Comparison of ENCODE assay signal across 1 cellular context in the genomic region with DNA sequence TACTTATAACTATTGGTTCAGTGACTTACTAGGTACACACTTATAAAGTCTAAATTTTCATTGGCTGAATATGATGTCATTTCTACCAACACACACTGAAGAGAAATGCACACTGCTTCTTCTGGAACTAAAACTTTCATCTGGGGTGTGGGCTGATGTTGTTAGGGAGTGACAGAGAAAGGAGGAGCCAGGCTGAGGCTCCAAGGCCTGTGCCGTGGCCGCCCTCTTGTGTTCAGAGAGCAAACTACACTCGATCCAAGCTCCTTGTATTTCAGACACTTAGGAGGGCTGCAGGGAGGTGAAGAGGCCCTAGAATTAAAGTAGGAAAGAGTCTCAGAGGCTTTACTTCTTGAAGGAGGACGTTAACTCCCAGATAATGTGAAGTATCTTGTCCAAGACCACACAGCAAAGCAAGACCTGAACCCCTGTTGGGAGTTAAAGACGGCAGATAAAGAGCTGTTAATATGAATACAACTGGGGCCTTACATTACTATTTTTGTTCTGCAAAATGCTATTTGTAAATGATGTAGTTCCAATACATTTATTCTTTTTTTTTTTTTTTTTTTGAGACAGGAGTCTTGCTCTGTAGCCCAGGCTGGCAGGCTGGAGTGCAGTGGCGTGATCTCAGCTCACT.
TF ChIP-seq lines count a peak whose summit lies in the region.

No MANE protein-coding gene starts in this region.

TF ChIP-seq in GM23338, 12 proteins besides CTCF, POLR2A, EP300 and RAD21 (continued from another document):
- TF ChIP-seq, protein P1, sequence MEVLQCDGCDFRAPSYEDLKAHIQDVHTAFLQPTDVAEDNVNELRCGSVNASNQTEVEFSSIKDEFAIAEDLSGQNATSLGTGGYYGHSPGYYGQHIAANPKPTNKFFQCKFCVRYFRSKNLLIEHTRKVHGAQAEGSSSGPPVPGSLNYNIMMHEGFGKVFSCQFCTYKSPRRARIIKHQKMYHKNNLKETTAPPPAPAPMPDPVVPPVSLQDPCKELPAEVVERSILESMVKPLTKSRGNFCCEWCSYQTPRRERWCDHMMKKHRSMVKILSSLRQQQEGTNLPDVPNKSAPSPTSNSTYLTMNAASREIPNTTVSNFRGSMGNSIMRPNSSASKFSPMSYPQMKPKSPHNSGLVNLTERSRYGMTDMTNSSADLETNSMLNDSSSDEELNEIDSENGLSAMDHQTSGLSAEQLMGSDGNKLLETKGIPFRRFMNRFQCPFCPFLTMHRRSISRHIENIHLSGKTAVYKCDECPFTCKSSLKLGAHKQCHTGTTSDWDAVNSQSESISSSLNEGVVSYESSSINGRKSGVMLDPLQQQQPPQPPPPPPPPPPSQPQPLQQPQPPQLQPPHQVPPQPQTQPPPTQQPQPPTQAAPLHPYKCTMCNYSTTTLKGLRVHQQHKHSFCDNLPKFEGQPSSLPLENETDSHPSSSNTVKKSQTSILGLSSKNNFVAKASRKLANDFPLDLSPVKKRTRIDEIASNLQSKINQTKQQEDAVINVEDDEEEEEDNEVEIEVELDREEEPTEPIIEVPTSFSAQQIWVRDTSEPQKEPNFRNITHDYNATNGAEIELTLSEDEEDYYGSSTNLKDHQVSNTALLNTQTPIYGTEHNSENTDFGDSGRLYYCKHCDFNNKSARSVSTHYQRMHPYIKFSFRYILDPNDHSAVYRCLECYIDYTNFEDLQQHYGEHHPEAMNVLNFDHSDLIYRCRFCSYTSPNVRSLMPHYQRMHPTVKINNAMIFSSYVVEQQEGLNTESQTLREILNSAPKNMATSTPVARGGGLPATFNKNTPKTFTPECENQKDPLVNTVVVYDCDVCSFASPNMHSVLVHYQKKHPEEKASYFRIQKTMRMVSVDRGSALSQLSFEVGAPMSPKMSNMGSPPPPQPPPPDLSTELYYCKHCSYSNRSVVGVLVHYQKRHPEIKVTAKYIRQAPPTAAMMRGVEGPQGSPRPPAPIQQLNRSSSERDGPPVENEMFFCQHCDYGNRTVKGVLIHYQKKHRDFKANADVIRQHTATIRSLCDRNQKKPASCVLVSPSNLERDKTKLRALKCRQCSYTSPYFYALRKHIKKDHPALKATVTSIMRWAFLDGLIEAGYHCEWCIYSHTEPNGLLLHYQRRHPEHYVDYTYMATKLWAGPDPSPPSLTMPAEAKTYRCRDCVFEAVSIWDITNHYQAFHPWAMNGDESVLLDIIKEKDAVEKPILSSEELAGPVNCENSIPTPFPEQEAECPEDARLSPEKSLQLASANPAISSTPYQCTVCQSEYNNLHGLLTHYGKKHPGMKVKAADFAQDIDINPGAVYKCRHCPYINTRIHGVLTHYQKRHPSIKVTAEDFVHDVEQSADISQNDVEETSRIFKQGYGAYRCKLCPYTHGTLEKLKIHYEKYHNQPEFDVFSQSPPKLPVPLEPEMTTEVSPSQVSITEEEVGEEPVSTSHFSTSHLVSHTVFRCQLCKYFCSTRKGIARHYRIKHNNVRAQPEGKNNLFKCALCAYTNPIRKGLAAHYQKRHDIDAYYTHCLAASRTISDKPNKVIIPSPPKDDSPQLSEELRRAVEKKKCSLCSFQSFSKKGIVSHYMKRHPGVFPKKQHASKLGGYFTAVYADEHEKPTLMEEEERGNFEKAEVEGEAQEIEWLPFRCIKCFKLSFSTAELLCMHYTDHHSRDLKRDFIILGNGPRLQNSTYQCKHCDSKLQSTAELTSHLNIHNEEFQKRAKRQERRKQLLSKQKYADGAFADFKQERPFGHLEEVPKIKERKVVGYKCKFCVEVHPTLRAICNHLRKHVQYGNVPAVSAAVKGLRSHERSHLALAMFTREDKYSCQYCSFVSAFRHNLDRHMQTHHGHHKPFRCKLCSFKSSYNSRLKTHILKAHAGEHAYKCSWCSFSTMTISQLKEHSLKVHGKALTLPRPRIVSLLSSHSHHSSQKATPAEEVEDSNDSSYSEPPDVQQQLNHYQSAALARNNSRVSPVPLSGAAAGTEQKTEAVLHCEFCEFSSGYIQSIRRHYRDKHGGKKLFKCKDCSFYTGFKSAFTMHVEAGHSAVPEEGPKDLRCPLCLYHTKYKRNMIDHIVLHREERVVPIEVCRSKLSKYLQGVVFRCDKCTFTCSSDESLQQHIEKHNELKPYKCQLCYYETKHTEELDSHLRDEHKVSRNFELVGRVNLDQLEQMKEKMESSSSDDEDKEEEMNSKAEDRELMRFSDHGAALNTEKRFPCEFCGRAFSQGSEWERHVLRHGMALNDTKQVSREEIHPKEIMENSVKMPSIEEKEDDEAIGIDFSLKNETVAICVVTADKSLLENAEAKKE (CRISPR knock-in tag; IDR thresholded peaks at IDR 0.05): no peak
- TF ChIP-seq CREB1 (CRISPR knock-in tag; IDR thresholded peaks at IDR 0.05; ENCODE audit: low read depth): no peak
- TF ChIP-seq, protein P2, sequence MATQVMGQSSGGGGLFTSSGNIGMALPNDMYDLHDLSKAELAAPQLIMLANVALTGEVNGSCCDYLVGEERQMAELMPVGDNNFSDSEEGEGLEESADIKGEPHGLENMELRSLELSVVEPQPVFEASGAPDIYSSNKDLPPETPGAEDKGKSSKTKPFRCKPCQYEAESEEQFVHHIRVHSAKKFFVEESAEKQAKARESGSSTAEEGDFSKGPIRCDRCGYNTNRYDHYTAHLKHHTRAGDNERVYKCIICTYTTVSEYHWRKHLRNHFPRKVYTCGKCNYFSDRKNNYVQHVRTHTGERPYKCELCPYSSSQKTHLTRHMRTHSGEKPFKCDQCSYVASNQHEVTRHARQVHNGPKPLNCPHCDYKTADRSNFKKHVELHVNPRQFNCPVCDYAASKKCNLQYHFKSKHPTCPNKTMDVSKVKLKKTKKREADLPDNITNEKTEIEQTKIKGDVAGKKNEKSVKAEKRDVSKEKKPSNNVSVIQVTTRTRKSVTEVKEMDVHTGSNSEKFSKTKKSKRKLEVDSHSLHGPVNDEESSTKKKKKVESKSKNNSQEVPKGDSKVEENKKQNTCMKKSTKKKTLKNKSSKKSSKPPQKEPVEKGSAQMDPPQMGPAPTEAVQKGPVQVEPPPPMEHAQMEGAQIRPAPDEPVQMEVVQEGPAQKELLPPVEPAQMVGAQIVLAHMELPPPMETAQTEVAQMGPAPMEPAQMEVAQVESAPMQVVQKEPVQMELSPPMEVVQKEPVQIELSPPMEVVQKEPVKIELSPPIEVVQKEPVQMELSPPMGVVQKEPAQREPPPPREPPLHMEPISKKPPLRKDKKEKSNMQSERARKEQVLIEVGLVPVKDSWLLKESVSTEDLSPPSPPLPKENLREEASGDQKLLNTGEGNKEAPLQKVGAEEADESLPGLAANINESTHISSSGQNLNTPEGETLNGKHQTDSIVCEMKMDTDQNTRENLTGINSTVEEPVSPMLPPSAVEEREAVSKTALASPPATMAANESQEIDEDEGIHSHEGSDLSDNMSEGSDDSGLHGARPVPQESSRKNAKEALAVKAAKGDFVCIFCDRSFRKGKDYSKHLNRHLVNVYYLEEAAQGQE (IDR thresholded peaks at IDR 0.05; ENCODE audit: unreplicated experiment): no peak
- TF ChIP-seq, protein P3, sequence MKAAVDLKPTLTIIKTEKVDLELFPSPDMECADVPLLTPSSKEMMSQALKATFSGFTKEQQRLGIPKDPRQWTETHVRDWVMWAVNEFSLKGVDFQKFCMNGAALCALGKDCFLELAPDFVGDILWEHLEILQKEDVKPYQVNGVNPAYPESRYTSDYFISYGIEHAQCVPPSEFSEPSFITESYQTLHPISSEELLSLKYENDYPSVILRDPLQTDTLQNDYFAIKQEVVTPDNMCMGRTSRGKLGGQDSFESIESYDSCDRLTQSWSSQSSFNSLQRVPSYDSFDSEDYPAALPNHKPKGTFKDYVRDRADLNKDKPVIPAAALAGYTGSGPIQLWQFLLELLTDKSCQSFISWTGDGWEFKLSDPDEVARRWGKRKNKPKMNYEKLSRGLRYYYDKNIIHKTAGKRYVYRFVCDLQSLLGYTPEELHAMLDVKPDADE (IDR thresholded peaks at IDR 0.05): no peak
- TF ChIP-seq JUNB (IDR thresholded peaks at IDR 0.05; ENCODE audit: unreplicated experiment): no peak
- TF ChIP-seq EZH2 (IDR thresholded peaks at IDR 0.05; ENCODE audit: low read depth, unreplicated experiment): no peak
- no peak for TF ChIP-seq NANOG (IDR thresholded peaks at IDR 0.05; ENCODE audit: borderline replicate concordance)
- TF ChIP-seq STAT1 (IDR thresholded peaks at IDR 0.05; ENCODE audit: unreplicated experiment): no peak
- no peak for TF ChIP-seq EZH2phosphoT487 (IDR thresholded peaks at IDR 0.05; ENCODE audit: unreplicated experiment)
- no peak for TF ChIP-seq ZNF114 (CRISPR knock-in tag; IDR thresholded peaks at IDR 0.05)
- no peak for TF ChIP-seq ZNF331 (CRISPR knock-in tag; IDR thresholded peaks at IDR 0.05; ENCODE audit: low read depth)
